In the genomic region with DNA sequence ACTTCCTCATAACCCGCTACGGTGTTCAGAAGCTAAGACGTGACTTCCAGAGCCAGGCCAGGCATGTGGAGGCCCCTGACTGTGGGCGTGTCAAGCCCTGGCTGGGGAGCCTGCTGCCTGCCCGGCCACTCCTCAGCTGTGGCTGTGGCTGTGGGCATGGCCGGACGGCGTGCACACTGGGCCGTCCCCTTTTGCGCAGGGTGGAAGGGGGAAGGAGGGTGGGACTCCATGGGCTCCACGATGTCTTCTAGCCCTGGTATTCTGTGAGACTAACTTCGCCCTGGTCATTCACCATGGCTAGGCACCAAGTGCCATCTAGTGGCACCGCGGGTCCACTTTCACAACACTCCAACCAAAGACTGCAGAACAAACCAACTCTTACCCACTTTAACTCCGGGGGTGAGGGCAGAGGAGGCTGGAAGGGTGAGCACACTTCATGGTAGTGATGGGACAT, we compare ENCODE assay signal across 1 cellular context.
TF ChIP-seq lines count a peak whose summit lies in the region.

No MANE protein-coding gene starts in this region.

TF ChIP-seq in GM23338, 12 proteins besides CTCF, POLR2A, EP300 and RAD21 (continued from another document):
- TF ChIP-seq, protein P1, sequence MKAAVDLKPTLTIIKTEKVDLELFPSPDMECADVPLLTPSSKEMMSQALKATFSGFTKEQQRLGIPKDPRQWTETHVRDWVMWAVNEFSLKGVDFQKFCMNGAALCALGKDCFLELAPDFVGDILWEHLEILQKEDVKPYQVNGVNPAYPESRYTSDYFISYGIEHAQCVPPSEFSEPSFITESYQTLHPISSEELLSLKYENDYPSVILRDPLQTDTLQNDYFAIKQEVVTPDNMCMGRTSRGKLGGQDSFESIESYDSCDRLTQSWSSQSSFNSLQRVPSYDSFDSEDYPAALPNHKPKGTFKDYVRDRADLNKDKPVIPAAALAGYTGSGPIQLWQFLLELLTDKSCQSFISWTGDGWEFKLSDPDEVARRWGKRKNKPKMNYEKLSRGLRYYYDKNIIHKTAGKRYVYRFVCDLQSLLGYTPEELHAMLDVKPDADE (IDR thresholded peaks at IDR 0.05), result no peak
- no peak for TF ChIP-seq NANOG (IDR thresholded peaks at IDR 0.05; ENCODE audit: borderline replicate concordance)
- TF ChIP-seq STAT1 (IDR thresholded peaks at IDR 0.05; ENCODE audit: unreplicated experiment), result no peak
- no peak for TF ChIP-seq EZH2phosphoT487 (IDR thresholded peaks at IDR 0.05; ENCODE audit: unreplicated experiment)
- no peak for TF ChIP-seq POLR2AphosphoS5 (IDR thresholded peaks at IDR 0.05; ENCODE audit: low read depth)
- TF ChIP-seq EZH2 (IDR thresholded peaks at IDR 0.05; ENCODE audit: low read depth, unreplicated experiment), result no peak
- TF ChIP-seq CREB1 (CRISPR knock-in tag; IDR thresholded peaks at IDR 0.05; ENCODE audit: low read depth), result no peak
TF ChIP-seq in GM23338: peak in this region for 0.
